Comparison of ENCODE assay signal across 8 cellular contexts in the genomic region with DNA sequence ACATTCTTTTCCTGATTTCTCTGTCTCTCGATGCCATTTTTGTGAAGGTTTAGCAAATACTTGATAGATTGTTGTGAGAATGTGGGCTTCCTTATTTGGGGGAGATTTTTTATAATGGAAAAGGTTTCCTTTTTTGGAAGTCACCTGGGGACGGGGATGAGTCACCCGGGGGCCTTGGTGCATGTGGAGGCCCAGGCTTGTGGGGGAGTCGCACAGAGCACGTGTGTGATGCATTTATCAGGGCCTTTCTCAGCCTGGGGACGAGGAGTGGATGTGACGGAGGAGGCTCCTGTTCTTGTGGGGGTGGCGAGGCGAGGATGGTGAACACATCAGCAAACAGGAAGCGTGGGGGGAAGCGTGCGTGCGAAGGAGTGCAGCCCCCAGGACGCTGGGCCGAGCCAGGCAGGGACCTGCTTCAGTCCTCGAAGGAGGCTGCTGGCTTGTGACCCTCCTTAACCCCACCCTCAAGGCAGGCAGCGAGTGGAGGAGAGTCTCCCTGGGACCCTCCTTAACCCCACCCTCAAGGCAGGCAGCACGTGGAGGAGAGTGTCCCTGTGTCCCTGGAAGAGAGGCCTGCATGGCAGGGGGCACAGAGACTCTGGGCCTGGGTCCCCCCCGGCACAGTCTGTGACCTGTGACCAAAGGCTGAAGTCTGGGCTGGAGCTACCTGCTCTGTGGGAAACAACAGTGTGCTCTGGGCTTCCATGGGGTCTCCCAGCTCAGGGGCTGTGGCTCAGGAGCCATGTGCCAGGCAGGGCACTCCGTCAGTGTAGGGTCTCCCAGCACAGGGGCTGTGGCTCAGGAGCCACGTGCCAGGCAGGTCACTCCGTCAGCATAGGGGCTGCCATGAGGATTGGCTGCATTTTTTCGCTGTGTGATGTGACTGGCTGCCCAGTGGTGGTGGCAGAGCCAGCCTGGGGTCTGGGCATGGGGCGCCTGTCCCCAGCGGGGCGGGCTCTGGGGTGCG. TPM values are rescaled to one million over a fixed set of nuclear protein-coding genes. Genes with fewer than 3 reads are reported as not detected.
DNase-seq lines count a peak whose midpoint lies in the region; ATAC-seq, FAIRE-seq and TF ChIP-seq lines count a peak whose summit lies in the region.

No MANE protein-coding gene starts in this region.

- no peak overlapping the region for H3K4ac ChIP-seq in H9 (ENCODE audit: low read depth, low read length)
- peak overlapping the region; percentile 93 for H3K4ac ChIP-seq in H1 (replicated peaks; ENCODE audit: insufficient read length, low read depth, low read length)

- no peaks in the 10 kb centered on the region for H3K9me3 Mint-ChIP-seq in H9
- H3K9me3 Mint-ChIP-seq in activated CD4-positive, alpha-beta T cell treated with anti-CD3 and anti-CD28 coated beads for 36 hours (ENCODE audit: low read depth), result no peaks in the 10 kb centered on the region

- no peaks in the 10 kb centered on the region for H3K9me3 ChIP-seq in H9 (ENCODE audit: control insufficient read depth, low read depth, low read length)
- H3K9me3 ChIP-seq in H1 (ENCODE audit: insufficient read depth in 2 of 2, low read depth in 1 of 2, low read length in 1 of 2), result no peaks in the 10 kb centered on the region
- H3K9me3 ChIP-seq in tibial nerve, result no peaks in the 10 kb centered on the region

- TF ChIP-seq EP300 in H1 (IDR thresholded peaks at IDR 0.05; ENCODE audit: borderline replicate concordance in 1 of 2, low read depth in 2 of 2, low read length in 2 of 2), result no peak
- TF ChIP-seq EP300 in tibial nerve (IDR thresholded peaks at IDR 0.05), result no peak

- H3K56ac ChIP-seq in H9 (ENCODE audit: insufficient read length, low read depth, low read length) (no peak overlapping the region), H1 (replicated peaks; ENCODE audit: insufficient read length, low read depth, low read length) (no peak overlapping the region)

- H3K36me3 ChIP-seq in H1 (ENCODE audit: control insufficient read depth in 2 of 4, insufficient read depth in 4 of 4, low read length in 3 of 4) (no peaks in the 10 kb centered on the region), tibial nerve (peaks cover 0 to 9% (median 0%) of the 10 kb centered on the region in 3 donors)

- TF ChIP-seq POLR2A in H1 (IDR thresholded peaks at IDR 0.05; ENCODE audit: control extremely low read depth in 1 of 2, low read depth in 2 of 2, low read length in 2 of 2) (no peak), tibial nerve (IDR thresholded peaks at IDR 0.05) (no peak)

- H2BK5ac ChIP-seq in H9 (ENCODE audit: insufficient read length, low read length) (no peak overlapping the region), H1 (ENCODE audit: low read depth, low read length) (peak overlapping the region; percentile 52)

- no peak overlapping the region for H2AFZ ChIP-seq in H9 (ENCODE audit: low read length)
- no peak overlapping the region for H2AFZ ChIP-seq in H1 (ENCODE audit: low read length)

- H2BK20ac ChIP-seq in H9 (ENCODE audit: low read depth, low read length, poor library complexity, severe bottlenecking) (no peak overlapping the region), H1 (ENCODE audit: low read length) (no peak overlapping the region)

- H3T11ph ChIP-seq in H9 (ENCODE audit: low read length), result no peak overlapping the region

- H3K14ac ChIP-seq in H9 (ENCODE audit: insufficient read depth, low read length), result peak overlapping the region; percentile 24; the same call in 1 of the 2 replicates
- no peak overlapping the region for H3K14ac ChIP-seq in H1 (ENCODE audit: insufficient read length)

- H4K91ac ChIP-seq in H9 (ENCODE audit: insufficient read length, low read depth, low read length), result no peak overlapping the region
- H4K91ac ChIP-seq in H1 (replicated peaks; ENCODE audit: insufficient read length, low read length), result peak overlapping the region; percentile 95

- no CpG with 5 or more reads among the region's 27 CpGs for WGBS in H9 (ENCODE audit: extremely low coverage, insufficient read length, low lambda C conversion rate)
- 79% methylated on average over 26 of the region's 27 CpGs; no CpG with 5 or more reads in 1 of the 2 experiments for WGBS in H1 (ENCODE audit: extremely low coverage in 1 of 2, insufficient coverage in 1 of 2, insufficient read length in 1 of 2, insufficient replicate concordance in 2 of 2, low coverage in 1 of 2, low lambda C conversion rate in 2 of 2, missing lambda C conversion rate in 1 of 2), 2 experiments
- 75 to 79% methylated on average over 26 to 27 of the region's 27 CpGs for WGBS in tibial nerve, 2 donors

- no peak for TF ChIP-seq CTCF in H9 (conservative IDR thresholded peaks at IDR 0.05)
- TF ChIP-seq CTCF in H1 (IDR thresholded peaks at IDR 0.05; ENCODE audit: control extremely low read depth in 1 of 3, insufficient read depth in 1 of 3, low read depth in 1 of 3, low read length in 3 of 3), result no peak
- TF ChIP-seq CTCF in tibial nerve (IDR thresholded peaks at IDR 0.05), result no peak

- H3K18ac ChIP-seq in H9 (ENCODE audit: insufficient read length, low read depth, low read length) (peak overlapping the region; percentile 69), H1 (ENCODE audit: extremely low read depth, low read length) (peak overlapping the region; percentile 71)

- no peaks in the 10 kb centered on the region for H4K20me1 ChIP-seq in H9 (ENCODE audit: control insufficient read depth, insufficient read depth, insufficient read length)
- peaks cover 0 to 2% of the 10 kb centered on the region in 2 experiments for H4K20me1 ChIP-seq in H1 (replicated peaks in 1 of 2; ENCODE audit: control insufficient read depth in 1 of 2, insufficient read depth in 2 of 2, low read length in 2 of 2)

- H3K4me3 ChIP-seq in H1 (ENCODE audit: extremely low read depth in 1 of 4, insufficient read depth in 2 of 4, low read depth in 3 of 4, low read length in 4 of 4) (no peak overlapping the region), tibial nerve (no peak overlapping the region)

- no peaks in the 10 kb centered on the region for H3K79me1 ChIP-seq in H9 (ENCODE audit: insufficient read depth, low read depth, low read length, poor library complexity, severe bottlenecking)
- peaks cover 2% of the 10 kb centered on the region; the same call in 1 of the 2 replicates for H3K79me1 ChIP-seq in H1 (ENCODE audit: low read depth, low read length)

- H2BK120ac ChIP-seq in H9 (ENCODE audit: low read depth, low read length, poor library complexity, severe bottlenecking) (no peak overlapping the region), H1 (replicated peaks; ENCODE audit: low read depth, low read length) (peak overlapping the region; percentile 95)

- H3K27ac ChIP-seq in H9 (ENCODE audit: insufficient read length, low read depth, low read length), result no peak overlapping the region
- no peak overlapping the region for H3K27ac ChIP-seq in H1 (ENCODE audit: low read depth, low read length)
- H3K27ac ChIP-seq in tibial nerve, result no peak overlapping the region

- no peaks in the 10 kb centered on the region for H3K27me3 ChIP-seq in H9 (ENCODE audit: insufficient read depth, low read length)
- H3K27me3 ChIP-seq in H1 (replicated peaks in 1 of 4; ENCODE audit: control insufficient read depth in 3 of 4, extremely low read depth in 1 of 4, insufficient read depth in 3 of 4, low read length in 3 of 4), result peaks cover 0 to 4% (median 0%) of the 10 kb centered on the region in 4 experiments; a peak in 2 of 7 replicates
- H3K27me3 ChIP-seq in tibial nerve, result no peaks in the 10 kb centered on the region

- H3K4me1 ChIP-seq in H9 (ENCODE audit: insufficient read depth, low read length), result peaks cover 3% of the 10 kb centered on the region; the same call in 1 of the 2 replicates
- H3K4me1 ChIP-seq in H1 (replicated peaks in 1 of 4; ENCODE audit: control insufficient read depth in 3 of 4, insufficient read depth in 4 of 4, low read length in 3 of 4), result peaks cover 3 to 26% (median 15%) of the 10 kb centered on the region in 4 experiments
- H3K4me1 ChIP-seq in tibial nerve, result peaks cover 0 to 54% (median 13%) of the 10 kb centered on the region in 4 donors

- H3K23me2 ChIP-seq in H9 (ENCODE audit: insufficient read length, low read depth, low read length, poor library complexity, severe bottlenecking) (no peaks in the 10 kb centered on the region), H1 (ENCODE audit: low read depth, low read length) (peaks cover 8% of the 10 kb centered on the region)

- H2AK5ac ChIP-seq in H9 (ENCODE audit: insufficient read length, low read length) (no peak overlapping the region), H1 (ENCODE audit: low read depth, low read length) (peak overlapping the region; percentile 82; the same call in 1 of the 2 replicates)

- H2BK15ac ChIP-seq in H9 (ENCODE audit: low read depth, low read length), result no peak overlapping the region
- peak overlapping the region; percentile 88; the same call in 1 of the 2 replicates for H2BK15ac ChIP-seq in H1 (ENCODE audit: low read length)

- peak; percentile 71 for ATAC-seq in activated CD4-positive, alpha-beta T cell treated with anti-CD3 and anti-CD28 coated beads for 36 hours
- no peak for ATAC-seq in HG03439 (IDR thresholded peaks at IDR 0.05; ENCODE audit: unreplicated experiment)

- H2BK12ac ChIP-seq in H9 (ENCODE audit: insufficient read length, low read depth, low read length) (no peak overlapping the region), H1 (ENCODE audit: low read depth, low read length) (peak overlapping the region; percentile 87)

- CTCF ChIA-PET in activated CD4-positive, alpha-beta T cell treated with anti-CD3 and anti-CD28 coated beads for 36 hours (lab: Charles Lee), result interaction anchor here (0.7 to 1.5 kb wide), 3 partner anchors 15 to 40 kb away, joined by 3 to 6 read pairs (median 3); no protein-coding TSS in a partner anchor
- CTCF ChIA-PET in H1 (lab: Charles Lee; ENCODE audit: partially characterized antibody), result interaction anchor here (0.5 to 13.7 kb wide), 3 partner anchors 9 to 28 kb away, joined by 3 to 188 read pairs (median 4); no protein-coding TSS in a partner anchor

- intact Hi-C loops in activated CD4-positive, alpha-beta T cell treated with anti-CD3 and anti-CD28 coated beads for 36 hours (cut with DNase I, micrococcal nuclease), result loop anchor here in 1 of 2 experiments (2.0 kb wide), 1 partner anchor 17 kb away; no protein-coding TSS in a partner anchor

- DNase-seq in H9 (no peak), H1 (ENCODE audit: low read depth in 1 of 2, low spot score in 2 of 2) (no peak), NCI-H446 treated with DMSO at 0.1 percent for 48 hours (lab: John Stamatoyannopoulos, UW) (no peak), NCI-H774 (lab: John Stamatoyannopoulos, UW) (no peak), tibial nerve (ENCODE audit: low spot score in 2 of 2) (no peak)
- peak; percentile 81 for DNase-seq in activated CD4-positive, alpha-beta T cell treated with anti-CD3 and anti-CD28 coated beads for 36 hours
- peak; percentile 43 to 71 (median 70) for DNase-seq in stimulated activated CD4-positive, alpha-beta T cell treated with anti-CD3 and anti-CD28 coated beads, TNF-alpha, amount 100 ng/mL, for 4 hours (ENCODE audit: low read depth in 3 of 3)

- H3K27ac Mint-ChIP-seq in H9, result peak overlapping the region in 2 of 3 experiments; percentile 69 to 94; a peak in 5 of 7 replicates
- H3K27ac Mint-ChIP-seq in activated CD4-positive, alpha-beta T cell treated with anti-CD3 and anti-CD28 coated beads for 36 hours, result peak overlapping the region; percentile 96

- FAIRE-seq in H1 (lab: Jason Lieb, UNC), result no peak

- no peak overlapping the region for H3K4me3 Mint-ChIP-seq in H9
- H3K4me3 Mint-ChIP-seq in activated CD4-positive, alpha-beta T cell treated with anti-CD3 and anti-CD28 coated beads for 36 hours, result peak overlapping the region; percentile 49

- H3K9ac ChIP-seq in H9 (ENCODE audit: extremely low read depth, insufficient read length, low read length) (no peak overlapping the region), H1 (replicated peaks in 1 of 4; ENCODE audit: extremely low read depth in 1 of 4, low read depth in 3 of 4, low read length in 3 of 4) (no peak overlapping the region; a peak in 1 of 7 replicates)

- no peak for TF ChIP-seq RAD21 in H1 (IDR thresholded peaks at IDR 0.05 in 1 of 2, conservative IDR thresholded peaks at IDR 0.05 in 1 of 2; ENCODE audit: low read depth in 2 of 2, low read length in 2 of 2)

- H3K4me1 Mint-ChIP-seq in H9, result peaks cover 46 to 54% of the 10 kb centered on the region in 2 experiments
- H3K4me1 Mint-ChIP-seq in activated CD4-positive, alpha-beta T cell treated with anti-CD3 and anti-CD28 coated beads for 36 hours, result peaks cover 64% of the 10 kb centered on the region

- POLR2A ChIA-PET in activated CD4-positive, alpha-beta T cell treated with anti-CD3 and anti-CD28 coated beads for 36 hours (lab: Charles Lee), result no interaction called here
- POLR2A ChIA-PET in H1 (lab: Charles Lee; ENCODE audit: partially characterized antibody), result interaction anchor here (1.2 to 1.4 kb wide), 2 partner anchors 17 to 109 kb away, joined by 3 read pairs; no protein-coding TSS in a partner anchor

- H4K8ac ChIP-seq in H9 (replicated peaks; ENCODE audit: insufficient read length, low read depth, low read length) (no peak overlapping the region), H1 (ENCODE audit: extremely low read depth, insufficient read depth, low read length) (peak overlapping the region; percentile 80)

- H3K23ac ChIP-seq in H9 (ENCODE audit: insufficient read length, low read depth, low read length), result no peak overlapping the region
- H3K23ac ChIP-seq in H1 (ENCODE audit: insufficient read length), result no peak overlapping the region

- H4K5ac ChIP-seq in H9 (ENCODE audit: insufficient read length, low read depth, low read length), result no peak overlapping the region
- H4K5ac ChIP-seq in H1 (ENCODE audit: insufficient read length, low read depth, low read length), result peak overlapping the region; percentile 34

- H3K4me2 ChIP-seq in H9 (ENCODE audit: insufficient read depth, insufficient read length, low read length), result no peak overlapping the region
- H3K4me2 ChIP-seq in H1 (ENCODE audit: insufficient read depth in 1 of 2, low read depth in 2 of 2, low read length in 2 of 2), result peak overlapping the region in 1 of 2 experiments; percentile 20; a peak in 2 of 4 replicates

- peaks cover 10% of the 10 kb centered on the region for H3K27me3 Mint-ChIP-seq in H9 (ENCODE audit: low read depth)
- H3K27me3 Mint-ChIP-seq in activated CD4-positive, alpha-beta T cell treated with anti-CD3 and anti-CD28 coated beads for 36 hours, result no peaks in the 10 kb centered on the region

- H3K79me2 ChIP-seq in H9 (ENCODE audit: insufficient read depth, low read length) (no peaks in the 10 kb centered on the region), H1 (ENCODE audit: control insufficient read depth in 1 of 2, insufficient read depth in 2 of 2, low read length in 2 of 2) (no peaks in the 10 kb centered on the region)

- H3K36me3 Mint-ChIP-seq in H9 (ENCODE audit: insufficient read depth in 1 of 3, low read depth in 3 of 3), result peaks cover 0 to 2% (median 0%) of the 10 kb centered on the region in 3 experiments; a peak in 1 of 7 replicates
- peaks cover 28% of the 10 kb centered on the region for H3K36me3 Mint-ChIP-seq in activated CD4-positive, alpha-beta T cell treated with anti-CD3 and anti-CD28 coated beads for 36 hours (ENCODE audit: low read depth)

RNA-seq across cellular contexts. Expression of a gene that starts 57.2 kb away (rescaled TPM):
- total RNA-seq in H9 (2021) (13.0 TPM in 2 replicates), tibial nerve (10 to 100 TPM; 29.9 to 45.6 (median 36.4) TPM)
- total RNA-seq in activated CD4-positive, alpha-beta T cell treated with anti-CD3 and anti-CD28 coated beads for 36 hours, result 10 to 100 TPM; 73.5 to 90.7 TPM
- 5.8 and 5.9 TPM in 2 replicates for total RNA-seq in H1 (2021; fragmentation: NEBNext Ultra II Directional; extraction: Animal tissue kit (Norgen Biotek cat#: 25700))
- 6.7 and 7.3 TPM in 2 replicates for polyA plus RNA-seq in H1 (2011; rRNA removed)
- 5.3 TPM for polyA plus RNA-seq in H1 (2011; cell fraction: cytosol; rRNA removed)
- polyA plus RNA-seq in H1 (2011; cell fraction: nucleus; rRNA removed), result 8.9 TPM
- polyA plus RNA-seq in H1 (2012, experiment 1 of 2), result 5.0 to 8.9 TPM (median 7.8 TPM) in 4 replicates
- 4.7 TPM for polyA plus RNA-seq in H1 (2012, experiment 2 of 2)
- 7.3 TPM for polyA plus RNA-seq in H1 (2013, experiment 1 of 2)
- 8.3 TPM for polyA plus RNA-seq in H1 (2013, experiment 2 of 2)
- polyA minus RNA-seq in H1 (2011; rRNA and poly(A)+ RNA removed), result 8.1 and 15.0 TPM in 2 replicates
- 8.5 TPM for polyA minus RNA-seq in H1 (2011; cell fraction: cytosol; rRNA and poly(A)+ RNA removed)
- 10.8 TPM for polyA minus RNA-seq in H1 (2011; cell fraction: nucleus; rRNA and poly(A)+ RNA removed)

Comparison
In these comparisons a context has a peak if more than half of its experiments do, and no peak if none do; other contexts are left out.
1. DNase-seq: peak in activated CD4-positive, alpha-beta T cell treated with anti-CD3 and anti-CD28 coated beads for 36 hours (single experiment) and stimulated activated CD4-positive, alpha-beta T cell treated with anti-CD3 and anti-CD28 coated beads, TNF-alpha, amount 100 ng/mL, for 4 hours (3 of 3); none in H9 (single experiment), H1 (0 of 2), NCI-H446 treated with DMSO at 0.1 percent for 48 hours (single experiment), NCI-H774 (single experiment) and tibial nerve (0 of 2).